ENCODE assay signal across 1 cellular context in the genomic region with DNA sequence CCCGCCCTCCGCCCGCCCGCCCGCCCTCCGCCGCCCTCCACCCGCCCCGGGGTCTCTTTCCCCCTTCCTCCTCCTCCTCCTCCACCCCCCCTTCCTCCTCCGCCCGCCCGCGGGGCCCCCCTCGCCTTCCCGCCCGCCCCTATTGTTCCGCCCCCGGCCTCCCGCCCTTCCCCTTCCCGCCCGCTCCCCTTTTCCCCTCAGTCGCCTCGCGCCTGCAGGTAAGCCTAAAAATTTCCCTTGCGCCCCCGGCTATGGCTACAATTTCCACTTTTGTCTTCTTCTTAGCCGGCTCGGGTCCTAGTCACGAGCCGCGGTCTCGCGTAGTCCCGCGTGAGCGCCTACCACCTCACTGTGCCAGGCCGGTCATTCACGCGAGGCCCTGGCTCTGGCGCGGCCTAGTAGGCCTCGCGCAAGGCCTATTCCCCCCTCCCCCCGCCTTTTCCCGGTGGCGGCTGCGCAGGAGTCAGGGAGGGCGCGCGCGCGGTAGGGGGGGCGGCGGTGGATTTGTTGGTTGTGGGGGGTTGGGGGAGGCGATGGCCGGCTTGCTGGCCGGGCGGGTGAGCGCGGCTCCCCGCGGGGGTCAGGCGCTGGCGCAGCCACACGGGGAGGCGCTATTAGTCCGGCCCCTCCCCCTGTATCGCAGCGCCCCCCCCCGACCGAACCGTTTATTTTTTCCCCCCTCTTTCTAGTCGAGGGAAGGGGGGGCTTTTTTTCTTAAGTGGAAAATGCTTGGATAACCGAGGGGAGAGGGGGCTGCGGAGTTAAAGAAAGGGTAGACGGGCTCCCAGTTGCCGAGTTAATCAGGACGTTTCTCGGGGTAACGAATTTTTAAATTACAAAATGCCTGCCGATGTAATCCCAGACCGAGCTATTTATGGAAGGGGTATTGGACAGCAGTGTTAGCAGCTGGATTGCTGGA.
A peak's percentile ranks its signal among the peaks of the same experiment; 100 is the strongest.
TF ChIP-seq lines count a peak whose summit lies in the region.

No MANE protein-coding gene starts in this region.

TF ChIP-seq in HepG2, 621 proteins besides CTCF, POLR2A, EP300 and RAD21 (continued from another document and continues in another):
- TF ChIP-seq, protein P1, sequence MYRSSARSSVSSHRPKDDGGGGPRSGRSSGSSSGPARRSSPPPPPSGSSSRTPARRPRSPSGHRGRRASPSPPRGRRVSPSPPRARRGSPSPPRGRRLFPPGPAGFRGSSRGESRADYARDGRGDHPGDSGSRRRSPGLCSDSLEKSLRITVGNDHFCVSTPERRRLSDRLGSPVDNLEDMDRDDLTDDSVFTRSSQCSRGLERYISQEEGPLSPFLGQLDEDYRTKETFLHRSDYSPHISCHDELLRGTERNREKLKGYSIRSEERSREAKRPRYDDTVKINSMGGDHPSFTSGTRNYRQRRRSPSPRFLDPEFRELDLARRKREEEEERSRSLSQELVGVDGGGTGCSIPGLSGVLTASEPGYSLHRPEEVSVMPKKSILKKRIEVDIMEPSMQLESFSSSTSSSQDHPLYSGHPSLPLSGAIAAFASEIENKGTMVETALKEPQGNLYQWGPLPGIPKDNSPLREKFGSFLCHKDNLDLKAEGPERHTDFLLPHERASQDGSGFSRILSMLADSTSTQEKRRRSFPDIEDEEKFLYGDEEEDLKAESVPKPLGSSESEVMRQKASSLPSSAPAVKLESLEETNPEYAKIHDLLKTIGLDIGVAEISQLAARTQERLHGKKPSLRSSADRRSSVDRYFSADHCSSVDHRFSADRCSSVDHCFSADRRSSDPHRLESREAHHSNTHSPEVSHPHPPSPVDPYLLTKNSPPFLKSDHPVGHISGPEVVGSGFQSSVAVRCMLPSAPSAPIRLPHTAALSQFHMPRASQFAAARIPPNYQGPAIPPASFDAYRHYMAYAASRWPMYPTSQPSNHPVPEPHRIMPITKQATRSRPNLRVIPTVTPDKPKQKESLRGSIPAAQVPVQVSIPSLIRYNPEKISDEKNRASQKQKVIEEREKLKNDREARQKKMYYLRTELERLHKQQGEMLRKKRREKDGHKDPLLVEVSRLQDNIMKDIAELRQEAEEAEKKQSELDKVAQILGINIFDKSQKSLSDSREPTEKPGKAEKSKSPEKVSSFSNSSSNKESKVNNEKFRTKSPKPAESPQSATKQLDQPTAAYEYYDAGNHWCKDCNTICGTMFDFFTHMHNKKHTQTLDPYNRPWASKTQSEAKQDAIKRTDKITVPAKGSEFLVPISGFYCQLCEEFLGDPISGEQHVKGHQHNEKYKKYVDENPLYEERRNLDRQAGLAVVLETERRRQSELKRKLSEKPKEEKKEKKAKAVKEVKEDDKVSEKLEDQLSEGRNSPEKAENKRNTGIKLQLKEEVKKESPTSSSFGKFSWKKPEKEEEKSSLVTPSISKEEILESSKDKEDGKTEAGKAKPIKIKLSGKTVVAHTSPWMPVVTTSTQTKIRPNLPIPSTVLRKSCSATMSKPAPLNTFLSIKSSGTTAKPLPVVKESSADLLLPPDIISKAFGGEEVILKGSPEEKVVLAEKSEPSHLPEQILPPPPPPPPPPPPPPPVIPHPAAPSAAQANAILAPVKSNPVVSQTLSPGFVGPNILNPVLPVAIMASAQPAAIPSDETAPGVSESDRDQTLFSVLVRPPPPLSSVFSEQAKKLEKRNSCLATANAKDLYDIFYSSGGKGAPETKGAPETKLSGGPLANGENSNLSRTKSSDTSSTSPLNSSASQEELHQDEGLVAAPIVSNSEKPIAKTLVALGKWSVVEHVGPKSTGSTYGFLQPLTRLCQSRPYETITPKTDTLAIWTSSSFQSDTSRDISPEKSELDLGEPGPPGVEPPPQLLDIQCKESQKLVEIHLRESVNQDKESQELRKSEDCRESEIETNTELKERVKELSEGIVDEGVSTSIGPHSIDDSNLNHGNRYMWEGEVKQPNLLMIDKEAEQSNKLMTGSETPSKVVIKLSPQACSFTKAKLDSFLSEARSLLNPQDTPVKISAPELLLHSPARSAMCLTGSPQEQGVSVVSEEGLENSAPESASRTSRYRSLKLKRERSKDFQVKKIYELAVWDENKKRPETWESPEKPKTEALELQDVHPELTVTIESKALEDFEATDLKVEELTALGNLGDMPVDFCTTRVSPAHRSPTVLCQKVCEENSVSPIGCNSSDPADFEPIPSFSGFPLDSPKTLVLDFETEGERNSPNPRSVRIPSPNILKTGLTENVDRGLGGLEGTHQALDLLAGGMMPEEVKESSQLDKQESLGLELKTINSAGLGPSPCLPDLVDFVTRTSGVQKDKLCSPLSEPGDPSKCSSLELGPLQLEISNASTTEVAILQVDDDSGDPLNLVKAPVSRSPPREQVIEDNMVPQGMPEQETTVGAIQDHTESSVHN (CRISPR knock-in tag; IDR thresholded peaks at IDR 0.05): no peak
- TF ChIP-seq, protein P2, sequence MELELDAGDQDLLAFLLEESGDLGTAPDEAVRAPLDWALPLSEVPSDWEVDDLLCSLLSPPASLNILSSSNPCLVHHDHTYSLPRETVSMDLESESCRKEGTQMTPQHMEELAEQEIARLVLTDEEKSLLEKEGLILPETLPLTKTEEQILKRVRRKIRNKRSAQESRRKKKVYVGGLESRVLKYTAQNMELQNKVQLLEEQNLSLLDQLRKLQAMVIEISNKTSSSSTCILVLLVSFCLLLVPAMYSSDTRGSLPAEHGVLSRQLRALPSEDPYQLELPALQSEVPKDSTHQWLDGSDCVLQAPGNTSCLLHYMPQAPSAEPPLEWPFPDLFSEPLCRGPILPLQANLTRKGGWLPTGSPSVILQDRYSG (CRISPR knock-in tag; IDR thresholded peaks at IDR 0.05): no peak
- TF ChIP-seq ZSCAN20 (CRISPR knock-in tag; IDR thresholded peaks at IDR 0.05; ENCODE audit: borderline replicate concordance) (no peak), SMARCC2 (IDR thresholded peaks at IDR 0.05) (no peak), ZSCAN29 (CRISPR knock-in tag; conservative IDR thresholded peaks at IDR 0.05) (no peak), ZNF660 (CRISPR knock-in tag; IDR thresholded peaks at IDR 0.05; ENCODE audit: borderline replicate concordance, low read depth) (no peak), NONO (IDR thresholded peaks at IDR 0.05) (no peak), NONO (CRISPR knock-in tag; conservative IDR thresholded peaks at IDR 0.05) (0 out of 2 replicates have a peak, but pooled peaks have one; percentile 17), ZNF251 (CRISPR knock-in tag; IDR thresholded peaks at IDR 0.05) (no peak), ATF7-NPFF (CRISPR knock-in tag; IDR thresholded peaks at IDR 0.05; ENCODE audit: low read depth) (peak; percentile 28; the same call in 1 of the 2 replicates), MYC (CRISPR knock-in tag; IDR thresholded peaks at IDR 0.05; ENCODE audit: borderline replicate concordance) (peak; percentile 54; the same call in 1 of the 2 replicates), BRCA1 (CRISPR knock-in tag; IDR thresholded peaks at IDR 0.05) (no peak; the same call in 1 of the 2 replicates), MAFK (conservative IDR thresholded peaks at IDR 0.05 in 1 of 2, IDR thresholded peaks at IDR 0.05 in 1 of 2; ENCODE audit: low read length in 2 of 2) (no peak), PTBP1 (IDR thresholded peaks at IDR 0.05; ENCODE audit: low read depth, low read length, poor library complexity, severe bottlenecking) (peak; percentile 53), TRIM24 (CRISPR knock-in tag; IDR thresholded peaks at IDR 0.05) (no peak), SMAD1 (CRISPR knock-in tag; IDR thresholded peaks at IDR 0.05; ENCODE audit: borderline replicate concordance, low read depth) (no peak), ELF1 (CRISPR knock-in tag; IDR thresholded peaks at IDR 0.05) (0 out of 2 replicates have a peak, but pooled peaks have one; percentile 22), ZFY (CRISPR knock-in tag; IDR thresholded peaks at IDR 0.05) (peak; percentile 100), TBX3 (IDR thresholded peaks at IDR 0.05; ENCODE audit: borderline replicate concordance) (0 out of 2 replicates have a peak, but pooled peaks have one; percentile 23)
- TF ChIP-seq, protein P3, sequence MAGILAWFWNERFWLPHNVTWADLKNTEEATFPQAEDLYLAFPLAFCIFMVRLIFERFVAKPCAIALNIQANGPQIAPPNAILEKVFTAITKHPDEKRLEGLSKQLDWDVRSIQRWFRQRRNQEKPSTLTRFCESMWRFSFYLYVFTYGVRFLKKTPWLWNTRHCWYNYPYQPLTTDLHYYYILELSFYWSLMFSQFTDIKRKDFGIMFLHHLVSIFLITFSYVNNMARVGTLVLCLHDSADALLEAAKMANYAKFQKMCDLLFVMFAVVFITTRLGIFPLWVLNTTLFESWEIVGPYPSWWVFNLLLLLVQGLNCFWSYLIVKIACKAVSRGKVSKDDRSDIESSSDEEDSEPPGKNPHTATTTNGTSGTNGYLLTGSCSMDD (CRISPR knock-in tag; IDR thresholded peaks at IDR 0.05): no peak
- TF ChIP-seq, protein P4, sequence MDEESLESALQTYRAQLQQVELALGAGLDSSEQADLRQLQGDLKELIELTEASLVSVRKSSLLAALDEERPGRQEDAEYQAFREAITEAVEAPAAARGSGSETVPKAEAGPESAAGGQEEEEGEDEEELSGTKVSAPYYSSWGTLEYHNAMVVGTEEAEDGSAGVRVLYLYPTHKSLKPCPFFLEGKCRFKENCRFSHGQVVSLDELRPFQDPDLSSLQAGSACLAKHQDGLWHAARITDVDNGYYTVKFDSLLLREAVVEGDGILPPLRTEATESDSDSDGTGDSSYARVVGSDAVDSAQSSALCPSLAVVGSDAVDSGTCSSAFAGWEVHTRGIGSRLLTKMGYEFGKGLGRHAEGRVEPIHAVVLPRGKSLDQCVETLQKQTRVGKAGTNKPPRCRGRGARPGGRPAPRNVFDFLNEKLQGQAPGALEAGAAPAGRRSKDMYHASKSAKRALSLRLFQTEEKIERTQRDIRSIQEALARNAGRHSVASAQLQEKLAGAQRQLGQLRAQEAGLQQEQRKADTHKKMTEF (CRISPR knock-in tag; IDR thresholded peaks at IDR 0.05): no peak
- TF ChIP-seq, protein P5, sequence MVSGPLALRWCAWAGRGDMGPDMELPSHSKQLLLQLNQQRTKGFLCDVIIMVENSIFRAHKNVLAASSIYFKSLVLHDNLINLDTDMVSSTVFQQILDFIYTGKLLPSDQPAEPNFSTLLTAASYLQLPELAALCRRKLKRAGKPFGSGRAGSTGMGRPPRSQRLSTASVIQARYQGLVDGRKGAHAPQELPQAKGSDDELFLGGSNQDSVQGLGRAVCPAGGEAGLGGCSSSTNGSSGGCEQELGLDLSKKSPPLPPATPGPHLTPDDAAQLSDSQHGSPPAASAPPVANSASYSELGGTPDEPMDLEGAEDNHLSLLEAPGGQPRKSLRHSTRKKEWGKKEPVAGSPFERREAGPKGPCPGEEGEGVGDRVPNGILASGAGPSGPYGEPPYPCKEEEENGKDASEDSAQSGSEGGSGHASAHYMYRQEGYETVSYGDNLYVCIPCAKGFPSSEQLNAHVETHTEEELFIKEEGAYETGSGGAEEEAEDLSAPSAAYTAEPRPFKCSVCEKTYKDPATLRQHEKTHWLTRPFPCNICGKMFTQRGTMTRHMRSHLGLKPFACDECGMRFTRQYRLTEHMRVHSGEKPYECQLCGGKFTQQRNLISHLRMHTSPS (CRISPR knock-in tag; IDR thresholded peaks at IDR 0.05; ENCODE audit: low read depth): no peak
- TF ChIP-seq, protein P6, sequence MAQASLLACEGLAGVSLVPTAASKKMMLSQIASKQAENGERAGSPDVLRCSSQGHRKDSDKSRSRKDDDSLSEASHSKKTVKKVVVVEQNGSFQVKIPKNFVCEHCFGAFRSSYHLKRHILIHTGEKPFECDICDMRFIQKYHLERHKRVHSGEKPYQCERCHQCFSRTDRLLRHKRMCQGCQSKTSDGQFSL (CRISPR knock-in tag; IDR thresholded peaks at IDR 0.05): peak; percentile 80
- TF ChIP-seq, protein P7, sequence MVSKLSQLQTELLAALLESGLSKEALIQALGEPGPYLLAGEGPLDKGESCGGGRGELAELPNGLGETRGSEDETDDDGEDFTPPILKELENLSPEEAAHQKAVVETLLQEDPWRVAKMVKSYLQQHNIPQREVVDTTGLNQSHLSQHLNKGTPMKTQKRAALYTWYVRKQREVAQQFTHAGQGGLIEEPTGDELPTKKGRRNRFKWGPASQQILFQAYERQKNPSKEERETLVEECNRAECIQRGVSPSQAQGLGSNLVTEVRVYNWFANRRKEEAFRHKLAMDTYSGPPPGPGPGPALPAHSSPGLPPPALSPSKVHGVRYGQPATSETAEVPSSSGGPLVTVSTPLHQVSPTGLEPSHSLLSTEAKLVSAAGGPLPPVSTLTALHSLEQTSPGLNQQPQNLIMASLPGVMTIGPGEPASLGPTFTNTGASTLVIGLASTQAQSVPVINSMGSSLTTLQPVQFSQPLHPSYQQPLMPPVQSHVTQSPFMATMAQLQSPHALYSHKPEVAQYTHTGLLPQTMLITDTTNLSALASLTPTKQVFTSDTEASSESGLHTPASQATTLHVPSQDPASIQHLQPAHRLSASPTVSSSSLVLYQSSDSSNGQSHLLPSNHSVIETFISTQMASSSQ (IDR thresholded peaks at IDR 0.05; ENCODE audit: low read depth): no peak
- TF ChIP-seq, protein P7 (CRISPR knock-in tag; IDR thresholded peaks at IDR 0.05; ENCODE audit: borderline replicate concordance): 0 out of 2 replicates have a peak, but pooled peaks have one; percentile 6
